In genomic region chr1:155172732-155173477, GRCh38 we compare ENCODE assay signal across 1 cellular context.
TF ChIP-seq lines count a peak whose summit lies in the region.

Gene KRTCAP2, minus strand, starts transcription at chr1:155173304. Its CDS starts 80 bp downstream, at chr1:155173224.

TF ChIP-seq in K562, 482 proteins besides CTCF, POLR2A, EP300 and RAD21 (continued from another document and continues in another):
- TF ChIP-seq BCLAF1 (IDR thresholded peaks at IDR 0.05; ENCODE audit: borderline replicate concordance in 1 of 2, control insufficient read depth in 1 of 2, low read depth in 2 of 2, low read length in 1 of 2) (0 out of 4 replicates have a peak, but pooled peaks of 1 of the 2 experiments have one; percentile 55), POLR2AphosphoS2 (IDR thresholded peaks at IDR 0.05; ENCODE audit: low read length) (peak; percentile 61; the same call in 1 of the 2 replicates), ZNF395 (CRISPR knock-in tag; IDR thresholded peaks at IDR 0.05) (peak; percentile 62; the same call in 1 of the 2 replicates), C11orf30 (IDR thresholded peaks at IDR 0.05; ENCODE audit: low read depth) (peak; percentile 82), HCFC1 (IDR thresholded peaks at IDR 0.05; ENCODE audit: low read depth, low read length) (peak; percentile 67), MNT (conservative IDR thresholded peaks at IDR 0.05) (peak; percentile 55 to 61), NONO (IDR thresholded peaks at IDR 0.05; ENCODE audit: low read depth in 2 of 2, low read length in 1 of 2) (peak in 1 of 2 experiments; percentile 48; a peak in 1 of 4 replicates), SIX5 (IDR thresholded peaks at IDR 0.05; ENCODE audit: borderline replicate concordance in 1 of 2, insufficient read depth in 1 of 2, low read depth in 1 of 2, low read length in 2 of 2) (peak in 1 of 2 experiments; percentile 17; a peak in 1 of 4 replicates), THAP12 (CRISPR knock-in tag; IDR thresholded peaks at IDR 0.05) (peak; percentile 97), HINFP (tag; conservative IDR thresholded peaks at IDR 0.05; ENCODE audit: low read depth) (peak; percentile 97), SMARCE1 (IDR thresholded peaks at IDR 0.05) (0 out of 2 replicates have a peak, but pooled peaks have one; percentile 48), TAF7 (tag; IDR thresholded peaks at IDR 0.05) (peak; percentile 76), TOE1 (IDR thresholded peaks at IDR 0.05; ENCODE audit: borderline replicate concordance) (peak; percentile 53; the same call in 1 of the 2 replicates), TOE1 (CRISPR knock-in tag; IDR thresholded peaks at IDR 0.05; ENCODE audit: borderline replicate concordance, low read depth) (no peak), ESRRA (IDR thresholded peaks at IDR 0.05; ENCODE audit: borderline replicate concordance, low read depth) (peak; percentile 66; the same call in 1 of the 2 replicates), HLTF (IDR thresholded peaks at IDR 0.05) (no peak), MTA3 (IDR thresholded peaks at IDR 0.05; ENCODE audit: borderline replicate concordance) (peak; percentile 43; the same call in 1 of the 2 replicates), NKRF (IDR thresholded peaks at IDR 0.05; ENCODE audit: borderline replicate concordance) (peak; percentile 59), NCOR1 (IDR thresholded peaks at IDR 0.05) (no peak), BDP1 (IDR thresholded peaks at IDR 0.05; ENCODE audit: insufficient read depth, insufficient read length) (no peak), GTF2B (IDR thresholded peaks at IDR 0.05; ENCODE audit: extremely low read depth, insufficient read length) (no peak), PATZ1 (CRISPR knock-in tag; IDR thresholded peaks at IDR 0.05; ENCODE audit: borderline replicate concordance) (no peak), TEAD1 (CRISPR knock-in tag; IDR thresholded peaks at IDR 0.05) (peak; percentile 65 to 71; a peak in 2 of 4 replicates), ZNF318 (IDR thresholded peaks at IDR 0.05; ENCODE audit: borderline replicate concordance in 1 of 2, low read depth in 1 of 2) (no peak), NR1H2 (CRISPR knock-in tag; IDR thresholded peaks at IDR 0.05) (no peak), CREB1 (IDR thresholded peaks at IDR 0.05) (peak; percentile 45; the same call in 1 of the 2 replicates), CREB1 (CRISPR knock-in tag; IDR thresholded peaks at IDR 0.05) (peak; percentile 77), CBX3 (IDR thresholded peaks at IDR 0.05; ENCODE audit: borderline replicate concordance in 1 of 2, low read length in 2 of 2) (peak in 1 of 2 experiments; percentile 5; a peak in 1 of 3 replicates)
